In genomic region chr2:11121099-11121822, GRCh38 we compare ENCODE assay signal across 1 cellular context.
TF ChIP-seq lines count a peak whose summit lies in the region.

No MANE protein-coding gene starts in this region.

TF ChIP-seq in GM23338, 12 proteins besides CTCF, POLR2A, EP300 and RAD21 (continued from another document):
- TF ChIP-seq REST (IDR thresholded peaks at IDR 0.05; ENCODE audit: unreplicated experiment) (no peak), ETS1 (IDR thresholded peaks at IDR 0.05) (no peak), ZNF331 (CRISPR knock-in tag; IDR thresholded peaks at IDR 0.05; ENCODE audit: low read depth) (no peak), STAT1 (IDR thresholded peaks at IDR 0.05; ENCODE audit: unreplicated experiment) (no peak), JUNB (IDR thresholded peaks at IDR 0.05; ENCODE audit: unreplicated experiment) (no peak), ZNF114 (CRISPR knock-in tag; IDR thresholded peaks at IDR 0.05) (no peak)
